In the genomic region with DNA sequence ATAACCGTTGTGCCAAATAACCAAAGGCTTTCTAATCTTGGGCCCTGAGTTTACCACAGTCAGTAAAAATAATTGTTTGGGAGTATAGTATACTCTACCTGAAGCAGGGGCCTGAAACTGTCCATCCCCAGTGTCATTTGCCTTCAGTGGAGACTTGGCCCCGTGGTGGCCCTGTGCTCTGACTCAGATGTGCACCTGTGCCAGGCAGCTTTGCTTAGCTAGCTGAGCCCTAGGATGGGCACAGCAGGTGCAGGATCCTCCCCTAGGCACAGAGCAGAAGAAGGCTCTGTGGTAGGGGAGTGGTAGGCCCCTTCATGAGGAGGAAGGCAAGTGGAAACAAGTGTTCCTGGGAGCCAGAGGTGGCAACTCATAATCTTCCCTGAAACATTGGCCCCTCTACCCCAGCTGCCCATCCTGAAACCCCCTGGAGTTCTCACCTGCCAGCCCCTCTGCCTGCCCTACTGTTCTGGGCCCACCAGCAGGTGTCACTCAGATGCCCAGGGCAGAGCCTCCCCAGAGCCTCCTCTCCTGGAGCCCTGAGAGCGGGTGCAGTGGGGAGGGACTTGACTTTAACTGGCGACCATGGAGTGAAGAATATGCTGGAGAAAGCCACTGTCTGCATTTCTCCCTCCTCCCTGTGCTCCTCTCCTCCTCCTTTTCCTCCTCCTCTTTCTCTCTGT, we compare ENCODE assay signal across 2 cellular contexts.
TF ChIP-seq lines count a peak whose summit lies in the region.

No MANE protein-coding gene starts in this region.

TF ChIP-seq in HEK293, 187 proteins besides CTCF, POLR2A, EP300 and RAD21:
- TF ChIP-seq, protein P1, sequence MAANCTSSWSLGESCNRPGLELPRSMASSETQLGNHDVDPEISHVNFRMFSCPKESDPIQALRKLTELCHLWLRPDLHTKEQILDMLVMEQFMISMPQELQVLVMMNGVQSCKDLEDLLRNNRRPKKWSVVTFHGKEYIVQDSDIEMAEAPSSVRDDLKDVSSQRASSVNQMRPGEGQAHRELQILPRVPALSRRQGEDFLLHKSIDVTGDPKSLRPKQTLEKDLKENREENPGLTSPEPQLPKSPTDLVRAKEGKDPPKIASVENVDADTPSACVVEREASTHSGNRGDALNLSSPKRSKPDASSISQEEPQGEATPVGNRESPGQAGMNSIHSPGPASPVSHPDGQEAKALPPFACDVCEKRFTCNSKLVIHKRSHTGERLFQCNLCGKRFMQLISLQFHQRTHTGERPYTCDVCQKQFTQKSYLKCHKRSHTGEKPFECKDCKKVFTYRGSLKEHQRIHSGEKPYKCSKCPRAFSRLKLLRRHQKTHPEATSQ (tag by site-specific recombination; IDR thresholded peaks at IDR 0.05): no peak
- TF ChIP-seq ZNF785 (tag by site-specific recombination; IDR thresholded peaks at IDR 0.05): no peak
- no peak for TF ChIP-seq ZNF843 (tag by site-specific recombination; IDR thresholded peaks at IDR 0.05)
- TF ChIP-seq ZNF133 (tag by site-specific recombination; IDR thresholded peaks at IDR 0.05): no peak
- peak; percentile 37; the same call in 1 of the 2 replicates for TF ChIP-seq ZIC2 (tag by site-specific recombination; IDR thresholded peaks at IDR 0.05)
- TF ChIP-seq, protein P2, sequence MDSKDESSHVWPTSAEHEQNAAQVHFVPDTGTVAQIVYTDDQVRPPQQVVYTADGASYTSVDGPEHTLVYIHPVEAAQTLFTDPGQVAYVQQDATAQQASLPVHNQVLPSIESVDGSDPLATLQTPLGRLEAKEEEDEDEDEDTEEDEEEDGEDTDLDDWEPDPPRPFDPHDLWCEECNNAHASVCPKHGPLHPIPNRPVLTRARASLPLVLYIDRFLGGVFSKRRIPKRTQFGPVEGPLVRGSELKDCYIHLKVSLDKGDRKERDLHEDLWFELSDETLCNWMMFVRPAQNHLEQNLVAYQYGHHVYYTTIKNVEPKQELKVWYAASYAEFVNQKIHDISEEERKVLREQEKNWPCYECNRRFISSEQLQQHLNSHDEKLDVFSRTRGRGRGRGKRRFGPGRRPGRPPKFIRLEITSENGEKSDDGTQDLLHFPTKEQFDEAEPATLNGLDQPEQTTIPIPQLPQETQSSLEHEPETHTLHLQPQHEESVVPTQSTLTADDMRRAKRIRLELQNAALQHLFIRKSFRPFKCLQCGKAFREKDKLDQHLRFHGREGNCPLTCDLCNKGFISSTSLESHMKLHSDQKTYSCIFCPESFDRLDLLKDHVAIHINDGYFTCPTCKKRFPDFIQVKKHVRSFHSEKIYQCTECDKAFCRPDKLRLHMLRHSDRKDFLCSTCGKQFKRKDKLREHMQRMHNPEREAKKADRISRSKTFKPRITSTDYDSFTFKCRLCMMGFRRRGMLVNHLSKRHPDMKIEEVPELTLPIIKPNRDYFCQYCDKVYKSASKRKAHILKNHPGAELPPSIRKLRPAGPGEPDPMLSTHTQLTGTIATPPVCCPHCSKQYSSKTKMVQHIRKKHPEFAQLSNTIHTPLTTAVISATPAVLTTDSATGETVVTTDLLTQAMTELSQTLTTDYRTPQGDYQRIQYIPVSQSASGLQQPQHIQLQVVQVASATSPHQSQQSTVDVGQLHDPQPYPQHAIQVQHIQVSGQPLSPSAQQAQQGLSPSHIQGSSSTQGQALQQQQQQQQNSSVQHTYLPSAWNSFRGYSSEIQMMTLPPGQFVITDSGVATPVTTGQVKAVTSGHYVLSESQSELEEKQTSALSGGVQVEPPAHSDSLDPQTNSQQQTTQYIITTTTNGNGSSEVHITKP (tag by site-specific recombination; IDR thresholded peaks at IDR 0.05): 0 out of 2 replicates have a peak, but pooled peaks have one; percentile 23
- no peak for TF ChIP-seq ZSCAN30 (tag by site-specific recombination; IDR thresholded peaks at IDR 0.05)
- TF ChIP-seq, protein P3, sequence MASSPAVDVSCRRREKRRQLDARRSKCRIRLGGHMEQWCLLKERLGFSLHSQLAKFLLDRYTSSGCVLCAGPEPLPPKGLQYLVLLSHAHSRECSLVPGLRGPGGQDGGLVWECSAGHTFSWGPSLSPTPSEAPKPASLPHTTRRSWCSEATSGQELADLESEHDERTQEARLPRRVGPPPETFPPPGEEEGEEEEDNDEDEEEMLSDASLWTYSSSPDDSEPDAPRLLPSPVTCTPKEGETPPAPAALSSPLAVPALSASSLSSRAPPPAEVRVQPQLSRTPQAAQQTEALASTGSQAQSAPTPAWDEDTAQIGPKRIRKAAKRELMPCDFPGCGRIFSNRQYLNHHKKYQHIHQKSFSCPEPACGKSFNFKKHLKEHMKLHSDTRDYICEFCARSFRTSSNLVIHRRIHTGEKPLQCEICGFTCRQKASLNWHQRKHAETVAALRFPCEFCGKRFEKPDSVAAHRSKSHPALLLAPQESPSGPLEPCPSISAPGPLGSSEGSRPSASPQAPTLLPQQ (tag by site-specific recombination; IDR thresholded peaks at IDR 0.05): peak; percentile 28; the same call in 1 of the 2 replicates
- no peak for TF ChIP-seq ZNF426 (tag by site-specific recombination; IDR thresholded peaks at IDR 0.05)
- no peak for TF ChIP-seq ZSCAN16 (tag by site-specific recombination; IDR thresholded peaks at IDR 0.05)
- TF ChIP-seq ZNF146 (tag by site-specific recombination; IDR thresholded peaks at IDR 0.05): no peak
- TF ChIP-seq, protein P4, sequence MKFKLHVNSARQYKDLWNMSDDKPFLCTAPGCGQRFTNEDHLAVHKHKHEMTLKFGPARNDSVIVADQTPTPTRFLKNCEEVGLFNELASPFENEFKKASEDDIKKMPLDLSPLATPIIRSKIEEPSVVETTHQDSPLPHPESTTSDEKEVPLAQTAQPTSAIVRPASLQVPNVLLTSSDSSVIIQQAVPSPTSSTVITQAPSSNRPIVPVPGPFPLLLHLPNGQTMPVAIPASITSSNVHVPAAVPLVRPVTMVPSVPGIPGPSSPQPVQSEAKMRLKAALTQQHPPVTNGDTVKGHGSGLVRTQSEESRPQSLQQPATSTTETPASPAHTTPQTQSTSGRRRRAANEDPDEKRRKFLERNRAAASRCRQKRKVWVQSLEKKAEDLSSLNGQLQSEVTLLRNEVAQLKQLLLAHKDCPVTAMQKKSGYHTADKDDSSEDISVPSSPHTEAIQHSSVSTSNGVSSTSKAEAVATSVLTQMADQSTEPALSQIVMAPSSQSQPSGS (tag by site-specific recombination; IDR thresholded peaks at IDR 0.05; ENCODE audit: low read depth): no peak
- no peak for TF ChIP-seq ZNF354C (tag by site-specific recombination; IDR thresholded peaks at IDR 0.05; ENCODE audit: borderline replicate concordance, low read depth)
- no peak for TF ChIP-seq WT1 (tag by site-specific recombination; IDR thresholded peaks at IDR 0.05)
TF ChIP-seq in HEK293: peak in this region for 3.

TF ChIP-seq in GM12878, 131 proteins besides CTCF, POLR2A, EP300 and RAD21:
- TF ChIP-seq ZNF24 (IDR thresholded peaks at IDR 0.05) (no peak), POLR2AphosphoS5 (IDR thresholded peaks at IDR 0.05; ENCODE audit: low read length) (no peak), KLF5 (IDR thresholded peaks at IDR 0.05; ENCODE audit: partially characterized antibody) (no peak), BMI1 (IDR thresholded peaks at IDR 0.05; ENCODE audit: borderline replicate concordance) (no peak), SMARCA5 (IDR thresholded peaks at IDR 0.05) (no peak), CHD2 (IDR thresholded peaks at IDR 0.05; ENCODE audit: borderline replicate concordance, low read depth, low read length) (no peak), BRCA1 (IDR thresholded peaks at IDR 0.05; ENCODE audit: low read depth, low read length) (no peak)
- TF ChIP-seq, protein P5, sequence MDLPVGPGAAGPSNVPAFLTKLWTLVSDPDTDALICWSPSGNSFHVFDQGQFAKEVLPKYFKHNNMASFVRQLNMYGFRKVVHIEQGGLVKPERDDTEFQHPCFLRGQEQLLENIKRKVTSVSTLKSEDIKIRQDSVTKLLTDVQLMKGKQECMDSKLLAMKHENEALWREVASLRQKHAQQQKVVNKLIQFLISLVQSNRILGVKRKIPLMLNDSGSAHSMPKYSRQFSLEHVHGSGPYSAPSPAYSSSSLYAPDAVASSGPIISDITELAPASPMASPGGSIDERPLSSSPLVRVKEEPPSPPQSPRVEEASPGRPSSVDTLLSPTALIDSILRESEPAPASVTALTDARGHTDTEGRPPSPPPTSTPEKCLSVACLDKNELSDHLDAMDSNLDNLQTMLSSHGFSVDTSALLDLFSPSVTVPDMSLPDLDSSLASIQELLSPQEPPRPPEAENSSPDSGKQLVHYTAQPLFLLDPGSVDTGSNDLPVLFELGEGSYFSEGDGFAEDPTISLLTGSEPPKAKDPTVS (IDR thresholded peaks at IDR 0.05; ENCODE audit: low read depth, low read length): no peak
